Comparison of ENCODE assay signal across 1 cellular context in the genomic region with DNA sequence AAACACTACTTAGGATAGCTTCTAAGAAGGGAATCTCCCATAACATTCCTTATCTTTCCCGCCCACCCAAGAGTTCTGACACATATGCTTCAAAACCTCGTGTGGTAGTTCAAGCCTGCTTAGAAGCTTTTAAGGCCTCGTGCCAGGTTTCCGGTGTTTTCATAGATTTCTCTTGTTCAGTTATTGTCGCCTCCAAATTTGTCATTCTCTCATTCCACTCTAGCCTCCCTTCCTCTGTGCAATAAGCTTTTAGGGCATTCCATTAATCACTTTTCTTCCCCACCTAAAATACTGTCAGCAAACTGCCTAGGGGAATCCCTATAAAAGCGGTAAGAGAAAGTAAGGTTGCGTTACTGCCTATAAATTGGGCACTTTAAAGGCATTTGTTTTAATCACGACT.
TF ChIP-seq lines count a peak whose summit lies in the region.

No MANE protein-coding gene starts in this region.

TF ChIP-seq in K562, 482 proteins besides CTCF, POLR2A, EP300 and RAD21 (continued from another document and continues in another):
- TF ChIP-seq MBD1 (CRISPR knock-in tag; IDR thresholded peaks at IDR 0.05) (no peak), NFYB (IDR thresholded peaks at IDR 0.05; ENCODE audit: extremely low read depth, insufficient read length) (no peak), ETV1 (tag; conservative IDR thresholded peaks at IDR 0.05; ENCODE audit: low read depth) (peak; percentile 36; the same call in 1 of the 2 replicates), BCL6 (CRISPR knock-in tag; IDR thresholded peaks at IDR 0.05) (no peak), CTBP1 (IDR thresholded peaks at IDR 0.05; ENCODE audit: borderline replicate concordance) (no peak), TGIF2 (CRISPR knock-in tag; IDR thresholded peaks at IDR 0.05) (peak; percentile 83), ZNF79 (CRISPR knock-in tag; IDR thresholded peaks at IDR 0.05; ENCODE audit: low read depth) (no peak), MYC (IDR thresholded peaks at IDR 0.05; ENCODE audit: low read depth, low read length) (peak; percentile 42; the same call in 1 of the 2 replicates), MYC (CRISPR knock-in tag; IDR thresholded peaks at IDR 0.05; ENCODE audit: borderline replicate concordance, low read depth) (no peak), RHOXF2B (CRISPR knock-in tag; conservative IDR thresholded peaks at IDR 0.05) (no peak), ARNT (IDR thresholded peaks at IDR 0.05) (0 out of 4 replicates have a peak, but pooled peaks of 1 of the 2 experiments have one; percentile 74), CHD4 (IDR thresholded peaks at IDR 0.05; ENCODE audit: insufficient read depth, insufficient replicate concordance, low read depth, low read length, poor library complexity, severe bottlenecking) (no peak), ZNF318 (IDR thresholded peaks at IDR 0.05; ENCODE audit: borderline replicate concordance in 1 of 2, low read depth in 1 of 2) (no peak), XRCC5 (IDR thresholded peaks at IDR 0.05; ENCODE audit: low read depth, low read length) (no peak), SMARCA5 (IDR thresholded peaks at IDR 0.05) (no peak), PHF21A (IDR thresholded peaks at IDR 0.05; ENCODE audit: borderline replicate concordance, low read depth) (0 out of 2 replicates have a peak, but pooled peaks have one; percentile 32), NFIX (CRISPR knock-in tag; IDR thresholded peaks at IDR 0.05; ENCODE audit: low read depth) (no peak)
- TF ChIP-seq, protein P1, sequence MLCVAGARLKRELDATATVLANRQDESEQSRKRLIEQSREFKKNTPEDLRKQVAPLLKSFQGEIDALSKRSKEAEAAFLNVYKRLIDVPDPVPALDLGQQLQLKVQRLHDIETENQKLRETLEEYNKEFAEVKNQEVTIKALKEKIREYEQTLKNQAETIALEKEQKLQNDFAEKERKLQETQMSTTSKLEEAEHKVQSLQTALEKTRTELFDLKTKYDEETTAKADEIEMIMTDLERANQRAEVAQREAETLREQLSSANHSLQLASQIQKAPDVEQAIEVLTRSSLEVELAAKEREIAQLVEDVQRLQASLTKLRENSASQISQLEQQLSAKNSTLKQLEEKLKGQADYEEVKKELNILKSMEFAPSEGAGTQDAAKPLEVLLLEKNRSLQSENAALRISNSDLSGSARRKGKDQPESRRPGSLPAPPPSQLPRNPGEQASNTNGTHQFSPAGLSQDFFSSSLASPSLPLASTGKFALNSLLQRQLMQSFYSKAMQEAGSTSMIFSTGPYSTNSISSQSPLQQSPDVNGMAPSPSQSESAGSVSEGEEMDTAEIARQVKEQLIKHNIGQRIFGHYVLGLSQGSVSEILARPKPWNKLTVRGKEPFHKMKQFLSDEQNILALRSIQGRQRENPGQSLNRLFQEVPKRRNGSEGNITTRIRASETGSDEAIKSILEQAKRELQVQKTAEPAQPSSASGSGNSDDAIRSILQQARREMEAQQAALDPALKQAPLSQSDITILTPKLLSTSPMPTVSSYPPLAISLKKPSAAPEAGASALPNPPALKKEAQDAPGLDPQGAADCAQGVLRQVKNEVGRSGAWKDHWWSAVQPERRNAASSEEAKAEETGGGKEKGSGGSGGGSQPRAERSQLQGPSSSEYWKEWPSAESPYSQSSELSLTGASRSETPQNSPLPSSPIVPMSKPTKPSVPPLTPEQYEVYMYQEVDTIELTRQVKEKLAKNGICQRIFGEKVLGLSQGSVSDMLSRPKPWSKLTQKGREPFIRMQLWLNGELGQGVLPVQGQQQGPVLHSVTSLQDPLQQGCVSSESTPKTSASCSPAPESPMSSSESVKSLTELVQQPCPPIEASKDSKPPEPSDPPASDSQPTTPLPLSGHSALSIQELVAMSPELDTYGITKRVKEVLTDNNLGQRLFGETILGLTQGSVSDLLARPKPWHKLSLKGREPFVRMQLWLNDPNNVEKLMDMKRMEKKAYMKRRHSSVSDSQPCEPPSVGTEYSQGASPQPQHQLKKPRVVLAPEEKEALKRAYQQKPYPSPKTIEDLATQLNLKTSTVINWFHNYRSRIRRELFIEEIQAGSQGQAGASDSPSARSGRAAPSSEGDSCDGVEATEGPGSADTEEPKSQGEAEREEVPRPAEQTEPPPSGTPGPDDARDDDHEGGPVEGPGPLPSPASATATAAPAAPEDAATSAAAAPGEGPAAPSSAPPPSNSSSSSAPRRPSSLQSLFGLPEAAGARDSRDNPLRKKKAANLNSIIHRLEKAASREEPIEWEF (CRISPR knock-in tag; IDR thresholded peaks at IDR 0.05): peak; percentile 71
- TF ChIP-seq, protein P2, sequence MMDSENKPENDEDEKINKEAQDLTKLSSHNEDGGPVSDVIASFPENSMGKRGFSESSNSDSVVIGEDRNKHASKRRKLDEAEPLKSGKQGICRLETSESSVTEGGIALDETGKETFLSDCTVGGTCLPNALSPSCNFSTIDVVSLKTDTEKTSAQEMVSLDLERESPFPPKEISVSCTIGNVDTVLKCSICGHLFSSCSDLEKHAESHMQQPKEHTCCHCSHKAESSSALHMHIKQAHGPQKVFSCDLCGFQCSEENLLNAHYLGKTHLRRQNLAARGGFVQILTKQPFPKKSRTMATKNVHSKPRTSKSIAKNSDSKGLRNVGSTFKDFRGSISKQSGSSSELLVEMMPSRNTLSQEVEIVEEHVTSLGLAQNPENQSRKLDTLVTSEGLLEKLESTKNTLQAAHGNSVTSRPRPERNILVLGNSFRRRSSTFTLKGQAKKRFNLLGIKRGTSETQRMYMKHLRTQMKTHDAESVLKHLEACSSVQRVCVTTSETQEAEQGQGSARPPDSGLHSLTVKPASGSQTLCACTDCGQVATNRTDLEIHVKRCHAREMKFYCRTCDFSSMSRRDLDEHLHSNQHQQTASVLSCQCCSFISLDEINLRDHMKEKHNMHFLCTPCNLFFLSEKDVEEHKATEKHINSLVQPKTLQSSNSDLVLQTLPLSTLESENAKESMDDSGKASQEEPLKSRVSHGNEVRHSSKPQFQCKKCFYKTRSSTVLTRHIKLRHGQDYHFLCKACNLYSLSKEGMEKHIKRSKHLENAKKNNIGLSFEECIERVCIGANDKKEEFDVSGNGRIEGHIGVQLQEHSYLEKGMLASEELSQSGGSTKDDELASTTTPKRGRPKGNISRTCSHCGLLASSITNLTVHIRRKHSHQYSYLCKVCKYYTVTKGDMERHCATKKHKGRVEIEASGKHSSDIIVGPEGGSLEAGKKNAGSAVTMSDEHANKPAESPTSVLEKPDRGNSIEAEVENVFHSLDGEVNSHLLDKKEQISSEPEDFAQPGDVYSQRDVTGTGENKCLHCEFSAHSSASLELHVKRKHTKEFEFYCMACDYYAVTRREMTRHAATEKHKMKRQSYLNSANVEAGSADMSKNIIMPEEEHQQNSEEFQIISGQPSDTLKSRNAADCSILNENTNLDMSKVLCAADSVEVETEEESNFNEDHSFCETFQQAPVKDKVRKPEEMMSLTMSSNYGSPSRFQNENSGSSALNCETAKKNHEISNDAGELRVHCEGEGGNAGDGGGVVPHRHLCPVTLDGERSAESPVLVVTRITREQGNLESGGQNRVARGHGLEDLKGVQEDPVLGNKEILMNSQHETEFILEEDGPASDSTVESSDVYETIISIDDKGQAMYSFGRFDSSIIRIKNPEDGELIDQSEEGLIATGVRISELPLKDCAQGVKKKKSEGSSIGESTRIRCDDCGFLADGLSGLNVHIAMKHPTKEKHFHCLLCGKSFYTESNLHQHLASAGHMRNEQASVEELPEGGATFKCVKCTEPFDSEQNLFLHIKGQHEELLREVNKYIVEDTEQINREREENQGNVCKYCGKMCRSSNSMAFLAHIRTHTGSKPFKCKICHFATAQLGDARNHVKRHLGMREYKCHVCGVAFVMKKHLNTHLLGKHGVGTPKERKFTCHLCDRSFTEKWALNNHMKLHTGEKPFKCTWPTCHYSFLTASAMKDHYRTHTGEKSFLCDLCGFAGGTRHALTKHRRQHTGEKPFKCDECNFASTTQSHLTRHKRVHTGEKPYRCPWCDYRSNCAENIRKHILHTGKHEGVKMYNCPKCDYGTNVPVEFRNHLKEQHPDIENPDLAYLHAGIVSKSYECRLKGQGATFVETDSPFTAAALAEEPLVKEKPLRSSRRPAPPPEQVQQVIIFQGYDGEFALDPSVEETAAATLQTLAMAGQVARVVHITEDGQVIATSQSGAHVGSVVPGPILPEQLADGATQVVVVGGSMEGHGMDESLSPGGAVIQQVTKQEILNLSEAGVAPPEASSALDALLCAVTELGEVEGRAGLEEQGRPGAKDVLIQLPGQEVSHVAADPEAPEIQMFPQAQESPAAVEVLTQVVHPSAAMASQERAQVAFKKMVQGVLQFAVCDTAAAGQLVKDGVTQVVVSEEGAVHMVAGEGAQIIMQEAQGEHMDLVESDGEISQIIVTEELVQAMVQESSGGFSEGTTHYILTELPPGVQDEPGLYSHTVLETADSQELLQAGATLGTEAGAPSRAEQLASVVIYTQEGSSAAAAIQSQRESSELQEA (IDR thresholded peaks at IDR 0.05; ENCODE audit: low read depth): 0 out of 2 replicates have a peak, but pooled peaks have one; percentile 6
- TF ChIP-seq, protein P3, sequence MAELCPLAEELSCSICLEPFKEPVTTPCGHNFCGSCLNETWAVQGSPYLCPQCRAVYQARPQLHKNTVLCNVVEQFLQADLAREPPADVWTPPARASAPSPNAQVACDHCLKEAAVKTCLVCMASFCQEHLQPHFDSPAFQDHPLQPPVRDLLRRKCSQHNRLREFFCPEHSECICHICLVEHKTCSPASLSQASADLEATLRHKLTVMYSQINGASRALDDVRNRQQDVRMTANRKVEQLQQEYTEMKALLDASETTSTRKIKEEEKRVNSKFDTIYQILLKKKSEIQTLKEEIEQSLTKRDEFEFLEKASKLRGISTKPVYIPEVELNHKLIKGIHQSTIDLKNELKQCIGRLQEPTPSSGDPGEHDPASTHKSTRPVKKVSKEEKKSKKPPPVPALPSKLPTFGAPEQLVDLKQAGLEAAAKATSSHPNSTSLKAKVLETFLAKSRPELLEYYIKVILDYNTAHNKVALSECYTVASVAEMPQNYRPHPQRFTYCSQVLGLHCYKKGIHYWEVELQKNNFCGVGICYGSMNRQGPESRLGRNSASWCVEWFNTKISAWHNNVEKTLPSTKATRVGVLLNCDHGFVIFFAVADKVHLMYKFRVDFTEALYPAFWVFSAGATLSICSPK (IDR thresholded peaks at IDR 0.05; ENCODE audit: borderline replicate concordance): no peak
